ENCODE assay signal across 14 cellular contexts in the genomic region with DNA sequence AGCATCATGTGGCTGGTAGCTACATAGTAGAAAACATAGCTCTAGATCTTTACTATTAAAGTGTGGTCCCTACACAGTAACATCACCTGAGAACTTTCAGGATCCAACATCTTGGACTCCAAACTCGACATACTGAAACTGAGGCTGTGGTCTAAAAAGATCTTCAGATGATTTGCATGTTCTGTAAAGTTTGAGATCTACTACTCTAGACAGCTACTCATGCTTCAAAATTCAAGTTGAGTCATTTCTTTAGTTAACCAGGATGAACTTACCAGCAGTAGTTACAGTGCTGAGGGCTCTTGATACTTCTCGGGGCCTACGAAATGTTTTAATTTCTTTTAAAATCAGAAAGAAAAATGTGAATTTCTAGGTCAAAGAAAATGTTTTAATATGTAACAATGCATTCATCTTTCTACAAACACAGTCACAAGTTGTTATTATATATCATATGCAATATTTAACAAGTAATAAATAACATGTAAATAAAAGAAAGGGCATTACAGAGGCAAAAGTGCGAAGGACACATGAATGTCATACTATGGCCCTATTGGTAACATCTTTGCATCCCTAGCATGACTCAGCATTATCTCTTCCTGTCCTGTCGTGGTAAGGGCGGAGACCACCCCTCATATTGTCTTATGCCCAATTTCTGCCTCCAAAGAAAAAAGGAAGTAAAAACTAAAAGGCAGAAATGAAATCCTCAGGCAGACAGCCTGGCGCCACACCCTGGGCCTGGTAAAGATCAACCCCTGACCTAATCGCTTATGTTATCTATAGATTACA.
DNase-seq lines count a peak whose midpoint lies in the region; ATAC-seq and FAIRE-seq lines count a peak whose summit lies in the region.
"Had no signal": no experiment of that assay in that cellular context is flagged by ENCODE, and none has a peak within 500 bp of the region (broad histone marks: within the 10 kb centered on the region; RNA-seq: fewer than 3 reads in every experiment).

No MANE protein-coding gene starts in this region.

- peaks cover 0 to 2% of the 10 kb centered on the region in 2 donors for H3K9me3 Mint-ChIP-seq in stimulated activated naive B cell treated with anti-CD40 and anti-IgM and Interleukin-4, amounts not matched to agents 10 μg/mL and 1 μg/mL and 100 μg/mL, for 72 hours
- H3K9me3 Mint-ChIP-seq: activated naive CD4-positive, alpha-beta T cell treated with anti-CD3 and anti-CD28 coated beads, Interleukin-2, amount 50 U/mL, for 24 hours had no signal

- H3K27me3 Mint-ChIP-seq in stimulated activated naive B cell treated with anti-CD40 and anti-IgM and Interleukin-4, amounts not matched to agents 10 μg/mL and 1 μg/mL and 100 μg/mL, for 72 hours: peaks cover 0 to 5% of the 10 kb centered on the region in 2 donors
- H3K27me3 Mint-ChIP-seq: activated CD4-positive, alpha-beta T cell treated with anti-CD3 and anti-CD28 coated beads for 36 hours had no signal

- ATAC-seq in GM19328 (IDR thresholded peaks at IDR 0.05; ENCODE audit: unreplicated experiment) (peak; percentile 89), HG02623 (IDR thresholded peaks at IDR 0.05; ENCODE audit: unreplicated experiment) (peak; percentile 93), HG03442 (IDR thresholded peaks at IDR 0.05; ENCODE audit: unreplicated experiment) (peak; percentile 96)
- ATAC-seq in stimulated activated naive B cell treated with anti-CD40 and anti-IgM and Interleukin-4, amounts not matched to agents 10 μg/mL and 1 μg/mL and 100 μg/mL, for 72 hours (replicated peaks): peak; percentile 69 to 78
- ATAC-seq: activated CD4-positive, alpha-beta T cell treated with anti-CD3 and anti-CD28 coated beads for 36 hours had no signal

- H3K36me3 Mint-ChIP-seq in stimulated activated naive B cell treated with anti-CD40 and anti-IgM and Interleukin-4, amounts not matched to agents 10 μg/mL and 1 μg/mL and 100 μg/mL, for 72 hours: no peaks in the 10 kb centered on the region
- H3K36me3 Mint-ChIP-seq: activated naive CD4-positive, alpha-beta T cell treated with anti-CD3 and anti-CD28 coated beads, Interleukin-2, amount 50 U/mL, for 24 hours had no signal

- H3K4me1 Mint-ChIP-seq in stimulated activated naive B cell treated with anti-CD40 and anti-IgM and Interleukin-4, amounts not matched to agents 10 μg/mL and 1 μg/mL and 100 μg/mL, for 72 hours: peaks cover 7 to 14% of the 10 kb centered on the region in 2 donors
- H3K4me1 Mint-ChIP-seq: activated CD4-positive, alpha-beta T cell treated with anti-CD3 and anti-CD28 coated beads for 36 hours; activated naive CD4-positive, alpha-beta T cell treated with anti-CD3 and anti-CD28 coated beads, Interleukin-2, amount 50 U/mL, for 24 hours had no signal

- H3K4me3 Mint-ChIP-seq in stimulated activated naive B cell treated with anti-CD40 and anti-IgM and Interleukin-4, amounts not matched to agents 10 μg/mL and 1 μg/mL and 100 μg/mL, for 72 hours: no peak overlapping the region
- H3K4me3 Mint-ChIP-seq: activated CD4-positive, alpha-beta T cell treated with anti-CD3 and anti-CD28 coated beads for 36 hours; activated naive CD4-positive, alpha-beta T cell treated with anti-CD3 and anti-CD28 coated beads, Interleukin-2, amount 50 U/mL, for 24 hours had no signal

- peak overlapping the region; percentile 4 for H3K27ac Mint-ChIP-seq in stimulated activated naive B cell treated with anti-CD40 and anti-IgM and Interleukin-4, amounts not matched to agents 10 μg/mL and 1 μg/mL and 100 μg/mL, for 72 hours
- H3K27ac Mint-ChIP-seq: activated CD4-positive, alpha-beta T cell treated with anti-CD3 and anti-CD28 coated beads for 36 hours; activated naive CD4-positive, alpha-beta T cell treated with anti-CD3 and anti-CD28 coated beads, Interleukin-2, amount 50 U/mL, for 24 hours had no signal

- DNase-seq in stimulated activated naive B cell treated with anti-CD40 and anti-IgM and Interleukin-4, amounts not matched to agents 10 μg/mL and 1 μg/mL and 100 μg/mL, for 72 hours: no peak
- DNase-seq in EL: no peak
- no peak for DNase-seq in stimulated activated CD4-positive, alpha-beta T cell treated with anti-CD3 and anti-CD28 coated beads, Interleukin-4, amount 100 ng/mL, for 1 hour
- DNase-seq in HTR-8/SVneo (ENCODE audit: insufficient read length, low spot score): no peak
- DNase-seq: activated CD4-positive, alpha-beta T cell treated with anti-CD3 and anti-CD28 coated beads for 36 hours; DMS79; KG1; left ventricle myocardium inferior; ovary had no signal

- no peak for FAIRE-seq in HTR-8/SVneo (lab: Jason Lieb, UNC)
- FAIRE-seq: frontal cortex had no signal
